17 cellular contexts compared by ENCODE assay signal in the genomic region with DNA sequence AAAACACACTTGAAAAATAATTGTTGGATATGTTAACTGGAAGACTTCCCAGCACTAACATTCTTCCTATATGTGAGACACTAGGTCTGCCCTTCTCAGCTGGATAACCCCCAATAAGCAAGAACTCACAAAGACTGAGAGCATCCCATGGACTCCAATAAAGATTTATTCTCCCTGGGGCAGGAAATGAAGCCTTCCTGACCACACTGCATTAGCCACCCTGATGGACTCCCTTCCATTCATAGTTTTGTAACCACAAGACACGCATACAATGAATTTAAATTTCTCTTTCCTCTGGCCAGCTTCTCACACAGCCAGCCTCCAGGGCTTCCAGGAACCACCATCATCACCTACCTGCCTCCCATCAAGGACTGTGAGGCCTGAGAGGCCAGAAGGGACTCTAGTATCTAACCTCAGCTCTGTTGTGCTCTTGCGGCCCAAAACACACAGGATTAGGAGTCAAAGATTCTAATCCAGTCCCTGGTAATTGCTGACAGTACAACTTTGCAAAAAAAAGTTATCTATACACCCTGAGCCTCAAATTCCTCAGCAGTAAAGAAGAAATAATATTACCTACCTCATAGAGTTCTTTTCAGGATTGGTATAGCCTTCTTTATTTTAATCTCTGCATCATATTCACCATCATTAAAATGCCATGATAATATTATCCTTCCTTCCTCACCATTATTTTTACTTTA. TPM values are rescaled to one million over a fixed set of nuclear protein-coding genes. Genes with fewer than 3 reads are reported as not detected.
A peak's percentile ranks its signal among the peaks of the same experiment; 100 is the strongest.
DNase-seq lines count a peak whose midpoint lies in the region; ATAC-seq, FAIRE-seq and TF ChIP-seq lines count a peak whose summit lies in the region.
"Had no signal": no experiment of that assay in that cellular context is flagged by ENCODE, and none has a peak within 500 bp of the region (broad histone marks: within the 10 kb centered on the region; RNA-seq: fewer than 3 reads in every experiment).

No MANE protein-coding gene starts in this region.

- in situ Hi-C loops in HepG2 (cut with HindIII; ENCODE audit: extremely low pct_ligation_motif_present, low pct_unique_long_range_greater_than_20kb), result no loop called here

- ATAC-seq in HepG2 (no peak), right lobe of liver (no peak), GM18867 (IDR thresholded peaks at IDR 0.05; ENCODE audit: unreplicated experiment) (no peak)
- ATAC-seq: GM12878 had no signal

- 76% methylated on average over 2 of the region's 2 CpGs for WGBS in HepG2 (ENCODE audit: low lambda C conversion rate)
- WGBS in right lobe of liver (ENCODE audit: insufficient coverage, low coverage, low lambda C conversion rate, missing lambda C conversion rate), result 93% methylated on average over 2 of the region's 2 CpGs

- no peaks in the 10 kb centered on the region for H3K79me2 ChIP-seq in HepG2 (ENCODE audit: insufficient read depth, low read length)

- H3K4me3 ChIP-seq in HepG2 (replicated peaks in 1 of 3; ENCODE audit: insufficient read depth in 1 of 3, low read depth in 2 of 3, low read length in 3 of 3) (no peak overlapping the region), right lobe of liver (no peak overlapping the region)
- H3K4me3 ChIP-seq: GM12878, suprapubic skin had no signal

- H3K27ac ChIP-seq in HepG2 (ENCODE audit: extremely low read length, insufficient read depth, low read length) (no peak overlapping the region), right lobe of liver (no peak overlapping the region)
- H3K27ac ChIP-seq: suprapubic skin, VCaP had no signal

- no peaks in the 10 kb centered on the region for H3K36me3 ChIP-seq in HepG2 (replicated peaks in 1 of 2; ENCODE audit: control insufficient read depth in 1 of 2, insufficient read depth in 2 of 2, low read length in 2 of 2)
- no peaks in the 10 kb centered on the region for H3K36me3 ChIP-seq in right lobe of liver
- H3K36me3 ChIP-seq: suprapubic skin had no signal

- TF ChIP-seq CTCF in HepG2 (CRISPR knock-in tag; IDR thresholded peaks at IDR 0.05), result no peak
- TF ChIP-seq CTCF in right lobe of liver (IDR thresholded peaks at IDR 0.05), result no peak

- no peak overlapping the region for H2AFZ ChIP-seq in HepG2 (ENCODE audit: low read length)

- no peaks in the 10 kb centered on the region for H3K4me1 ChIP-seq in HepG2 (ENCODE audit: insufficient read depth, low read length)
- no peaks in the 10 kb centered on the region for H3K4me1 ChIP-seq in right lobe of liver

- BruUV-seq in HepG2 (replicated peaks; lab: Mats Ljungman, UMichigan), result no TSS peak

- H3K9ac ChIP-seq in HepG2 (ENCODE audit: insufficient read depth, low read depth, low read length), result no peak overlapping the region

- POLR2A ChIA-PET in HepG2 (lab: Yijun Ruan, JAX), result no interaction called here

- no peak overlapping the region for H3K4me2 ChIP-seq in HepG2 (ENCODE audit: low read depth, low read length)

- intact Hi-C loops in HepG2 (cut with micrococcal nuclease; ENCODE audit: unreplicated experiment) (no loop called here), right lobe of liver (cut with DNase I) (no loop called here)

- DNase-seq in HepG2 (ENCODE audit: low spot score) (no peak), right lobe of liver (no peak), amniotic stem cell (lab: John Stamatoyannopoulos, UW) (peak; percentile 63), hepatic stellate cell (ENCODE audit: low spot score) (peak; percentile 46), HuH-7.5 (ENCODE audit: low spot score) (no peak), NCI-H1092 (lab: John Stamatoyannopoulos, UW) (no peak), NAMALWA (ENCODE audit: low spot score) (no peak)
- DNase-seq: 8988T; activated CD8-positive, alpha-beta memory T cell treated with anti-CD3 and anti-CD28 coated beads, Interleukin-2, amount 50 U/mL, for 48 hours; NCI-H2171 had no signal

- H4K20me1 ChIP-seq in HepG2 (ENCODE audit: insufficient read depth, low read length), result no peaks in the 10 kb centered on the region

- CTCF ChIA-PET in HepG2 (lab: Yijun Ruan, JAX; ENCODE audit: low intra/inter-chr PET ratio, low total read pairs), result no interaction called here

- H3K9me3 ChIP-seq in HepG2 (ENCODE audit: low read length) (no peaks in the 10 kb centered on the region), right lobe of liver (no peaks in the 10 kb centered on the region)
- H3K9me3 ChIP-seq: suprapubic skin had no signal

- TF ChIP-seq POLR2A in HepG2 (IDR thresholded peaks at IDR 0.05; ENCODE audit: insufficient read depth in 1 of 2, low read depth in 2 of 2, low read length in 2 of 2), result no peak
- no peak for TF ChIP-seq POLR2A in right lobe of liver (IDR thresholded peaks at IDR 0.05)

- no peak for TF ChIP-seq RAD21 in HepG2 (CRISPR knock-in tag; IDR thresholded peaks at IDR 0.05)

- FAIRE-seq in HepG2 (lab: Jason Lieb, UNC), result no peak
- FAIRE-seq: colon, GM12878 had no signal

- H3K27me3 ChIP-seq in HepG2 (ENCODE audit: control insufficient read depth in 1 of 2, insufficient read depth in 2 of 2, low read length in 2 of 2) (no peaks in the 10 kb centered on the region), right lobe of liver (no peaks in the 10 kb centered on the region)
- H3K27me3 ChIP-seq: suprapubic skin had no signal

- TF ChIP-seq EP300 in HepG2 (IDR thresholded peaks at IDR 0.05; ENCODE audit: low read depth in 2 of 2, low read length in 2 of 2) (no peak), HepG2 (CRISPR knock-in tag; IDR thresholded peaks at IDR 0.05; ENCODE audit: borderline replicate concordance) (no peak)

TF ChIP-seq in HepG2, 621 proteins besides CTCF, POLR2A, EP300 and RAD21:
- TF ChIP-seq MAFF (IDR thresholded peaks at IDR 0.05; ENCODE audit: low read depth, low read length) (0 out of 2 replicates have a peak, but pooled peaks have one; percentile 11), HNF4G (IDR thresholded peaks at IDR 0.05; ENCODE audit: borderline replicate concordance, low read depth, low read length) (no peak), HNF4G (CRISPR knock-in tag; IDR thresholded peaks at IDR 0.05; ENCODE audit: borderline replicate concordance, low read depth) (no peak), MAFK (conservative IDR thresholded peaks at IDR 0.05 in 1 of 2, IDR thresholded peaks at IDR 0.05 in 1 of 2; ENCODE audit: low read length in 2 of 2) (peak; percentile 18 to 59; a peak in 3 of 4 replicates)
- TF ChIP-seq, protein P1, sequence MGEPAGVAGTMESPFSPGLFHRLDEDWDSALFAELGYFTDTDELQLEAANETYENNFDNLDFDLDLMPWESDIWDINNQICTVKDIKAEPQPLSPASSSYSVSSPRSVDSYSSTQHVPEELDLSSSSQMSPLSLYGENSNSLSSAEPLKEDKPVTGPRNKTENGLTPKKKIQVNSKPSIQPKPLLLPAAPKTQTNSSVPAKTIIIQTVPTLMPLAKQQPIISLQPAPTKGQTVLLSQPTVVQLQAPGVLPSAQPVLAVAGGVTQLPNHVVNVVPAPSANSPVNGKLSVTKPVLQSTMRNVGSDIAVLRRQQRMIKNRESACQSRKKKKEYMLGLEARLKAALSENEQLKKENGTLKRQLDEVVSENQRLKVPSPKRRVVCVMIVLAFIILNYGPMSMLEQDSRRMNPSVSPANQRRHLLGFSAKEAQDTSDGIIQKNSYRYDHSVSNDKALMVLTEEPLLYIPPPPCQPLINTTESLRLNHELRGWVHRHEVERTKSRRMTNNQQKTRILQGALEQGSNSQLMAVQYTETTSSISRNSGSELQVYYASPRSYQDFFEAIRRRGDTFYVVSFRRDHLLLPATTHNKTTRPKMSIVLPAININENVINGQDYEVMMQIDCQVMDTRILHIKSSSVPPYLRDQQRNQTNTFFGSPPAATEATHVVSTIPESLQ (CRISPR knock-in tag; conservative IDR thresholded peaks at IDR 0.05), result no peak
TF ChIP-seq in HepG2: peak in this region for 2.

RNA-seq across cellular contexts. Expression of gene GDPD4, which starts 45.6 kb away (rescaled TPM):
- total RNA-seq in HepG2 (2016; rRNA removed; fragmentation: Illumina TruSeq; extraction: Trizol) (not detected in 2 replicates), right lobe of liver (under 1 TPM in 4 of 6 experiments, not detected in 2; 0.29 to 0.53 (median 0.44) TPM)
- total RNA-seq in HepG2 (2016; cell fraction: cytosol; rRNA removed; fragmentation: Illumina TruSeq; extraction: Trizol; ENCODE audit: low read depth), result not detected in 2 replicates
- total RNA-seq in HepG2 (2016; cell fraction: insoluble cytoplasmic fraction; rRNA removed; fragmentation: Illumina TruSeq; extraction: Trizol), result not detected in 2 replicates
- total RNA-seq in HepG2 (2016; cell fraction: membrane; rRNA removed; fragmentation: Illumina TruSeq; extraction: Trizol), result not detected in 2 replicates
- total RNA-seq in HepG2 (2016; cell fraction: nucleus; rRNA removed; fragmentation: Illumina TruSeq; extraction: Trizol), result not detected in 2 replicates
- polyA plus RNA-seq in HepG2 (2011; rRNA removed), result not detected in 2 replicates
- not detected in 2 replicates for polyA plus RNA-seq in HepG2 (2011; cell fraction: cytosol; rRNA removed)
- not detected in 2 replicates for polyA plus RNA-seq in HepG2 (2011; cell fraction: nucleus; rRNA removed)
- polyA plus RNA-seq in HepG2 (2012), result 0.12 TPM in 1 of 2 replicates, not detected in the other
- not detected in 2 replicates for polyA plus RNA-seq in HepG2 (2016; cell fraction: cytosol; fragmentation: Illumina TruSeq; extraction: Trizol; ENCODE audit: low read depth)
- polyA plus RNA-seq in HepG2 (2016; cell fraction: insoluble cytoplasmic fraction; fragmentation: Illumina TruSeq; extraction: Trizol; ENCODE audit: low read depth), result not detected in 2 replicates
- not detected in 2 replicates for polyA plus RNA-seq in HepG2 (2016; cell fraction: membrane; fragmentation: Illumina TruSeq; extraction: Trizol; ENCODE audit: low read depth)
- not detected in 2 replicates for polyA plus RNA-seq in HepG2 (2016; cell fraction: nucleus; fragmentation: Illumina TruSeq; extraction: Trizol; ENCODE audit: insufficient read depth, low read depth)
- polyA minus RNA-seq in HepG2 (2011; rRNA and poly(A)+ RNA removed; ENCODE audit: low replicate concordance), result not detected in 2 replicates
- not detected in 2 replicates for polyA minus RNA-seq in HepG2 (2011; cell fraction: cytosol; rRNA and poly(A)+ RNA removed)
- not detected in 2 replicates for polyA minus RNA-seq in HepG2 (2011; cell fraction: nucleus; rRNA and poly(A)+ RNA removed)
- total RNA-seq: lung microvascular endothelial cell, omental fat pad, suprapubic skin had no signal
- polyA plus RNA-seq: GM12878 had no signal

Comparison
In these comparisons a context has a peak if more than half of its experiments do, and no peak if none do; other contexts are left out.
1. DNase-seq: peak in amniotic stem cell (single experiment) and hepatic stellate cell (single experiment); none in HepG2 (single experiment), right lobe of liver (0 of 3), HuH-7.5 (single experiment), NCI-H1092 (single experiment) and NAMALWA (single experiment).